Comparison of ENCODE assay signal across 19 cellular contexts in the genomic region with DNA sequence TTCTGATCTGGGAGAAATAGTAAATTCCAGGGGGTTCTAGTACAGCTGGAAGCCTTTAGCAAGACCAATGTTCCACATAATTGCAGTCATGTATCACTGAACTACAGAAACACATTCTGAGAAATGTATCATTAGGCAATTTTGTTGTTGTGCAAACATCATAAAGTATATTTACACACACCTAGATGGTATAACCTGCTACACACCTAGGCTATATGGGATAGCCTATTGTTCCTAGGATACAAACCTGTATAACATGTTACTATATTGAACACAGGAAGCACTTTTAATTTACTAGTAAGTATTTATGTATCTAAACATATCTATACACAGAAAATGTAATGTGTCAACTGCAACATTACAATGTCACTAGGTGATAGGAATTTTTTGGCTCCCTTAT.
DNase-seq lines count a peak whose midpoint lies in the region; ATAC-seq, FAIRE-seq and TF ChIP-seq lines count a peak whose summit lies in the region.
"Had no signal": no experiment of that assay in that cellular context is flagged by ENCODE, and none has a peak within 500 bp of the region (broad histone marks: within the 10 kb centered on the region; RNA-seq: fewer than 3 reads in every experiment).

No MANE protein-coding gene starts in this region.

- peak; percentile 39 for DNase-seq in NCI-H69 (lab: John Stamatoyannopoulos, UW)
- DNase-seq in epithelial cell of esophagus (ENCODE audit: low read depth): peak; percentile 5
- no peak for DNase-seq in stimulated activated effector memory CD8-positive, alpha-beta T cell treated with anti-CD3 and anti-CD28 coated beads, Interleukin-12 subunit alpha, Interleukin-12 subunit beta, amount 100 ng/mL, for 72 hours (ENCODE audit: low spot score in 2 of 2)
- no peak for DNase-seq in HTR-8/SVneo (ENCODE audit: insufficient read length, low spot score)
- no peak for DNase-seq in coronary artery (ENCODE audit: low spot score)
- DNase-seq: C1 segment of cervical spinal cord; Calu3; CD4-positive, alpha-beta memory T cell; COR-L47; DMS53; DMS79 treated with DMSO at 0.1 percent for 48 hours; GF-D8; GOT3; HFFc6 had no signal

- no peak for ATAC-seq in stimulated activated effector memory CD8-positive, alpha-beta T cell treated with anti-CD3 and anti-CD28 coated beads, Interleukin-12 subunit alpha, Interleukin-12 subunit beta, amount 100 ng/mL, for 72 hours

- TF ChIP-seq CTCF in epithelial cell of esophagus (IDR thresholded peaks at IDR 0.05; ENCODE audit: insufficient read depth, low read depth, low read length, missing control alignments): no peak
- no peak for TF ChIP-seq CTCF in nephron (IDR thresholded peaks at IDR 0.05; ENCODE audit: unreplicated experiment in 3 of 3)
- no peak for TF ChIP-seq CTCF in coronary artery (IDR thresholded peaks at IDR 0.05)

- H3K9me3 Mint-ChIP-seq in nephron: peaks cover 25% of the 10 kb centered on the region
- H3K9me3 Mint-ChIP-seq in stimulated activated effector memory CD8-positive, alpha-beta T cell treated with anti-CD3 and anti-CD28 coated beads, Interleukin-12 subunit alpha, Interleukin-12 subunit beta, amount 100 ng/mL, for 72 hours: peaks cover 37% of the 10 kb centered on the region

- peaks cover 20% of the 10 kb centered on the region for H3K4me1 Mint-ChIP-seq in nephron
- no peaks in the 10 kb centered on the region for H3K4me1 Mint-ChIP-seq in stimulated activated effector memory CD8-positive, alpha-beta T cell treated with anti-CD3 and anti-CD28 coated beads, Interleukin-12 subunit alpha, Interleukin-12 subunit beta, amount 100 ng/mL, for 72 hours
- H3K4me1 Mint-ChIP-seq: CD4-positive, alpha-beta memory T cell had no signal

- peaks cover 11% of the 10 kb centered on the region for H3K36me3 Mint-ChIP-seq in nephron (ENCODE audit: low read depth)
- no peaks in the 10 kb centered on the region for H3K36me3 Mint-ChIP-seq in stimulated activated effector memory CD8-positive, alpha-beta T cell treated with anti-CD3 and anti-CD28 coated beads, Interleukin-12 subunit alpha, Interleukin-12 subunit beta, amount 100 ng/mL, for 72 hours
- H3K36me3 Mint-ChIP-seq: CD4-positive, alpha-beta memory T cell had no signal

- H3K27ac ChIP-seq in coronary artery: no peak overlapping the region

- H3K4me3 ChIP-seq in epithelial cell of esophagus (ENCODE audit: low read length): no peak overlapping the region
- H3K4me3 ChIP-seq in coronary artery: no peak overlapping the region
- H3K4me3 ChIP-seq: HAP-1 had no signal

- no peak overlapping the region for H3K4me3 Mint-ChIP-seq in nephron
- no peak overlapping the region for H3K4me3 Mint-ChIP-seq in stimulated activated effector memory CD8-positive, alpha-beta T cell treated with anti-CD3 and anti-CD28 coated beads, Interleukin-12 subunit alpha, Interleukin-12 subunit beta, amount 100 ng/mL, for 72 hours
- H3K4me3 Mint-ChIP-seq: CD4-positive, alpha-beta memory T cell; HFFc6 had no signal

- H3K27me3 Mint-ChIP-seq in nephron (ENCODE audit: low read depth): no peaks in the 10 kb centered on the region
- H3K27me3 Mint-ChIP-seq: CD4-positive, alpha-beta memory T cell had no signal

- no peak for FAIRE-seq in HTR-8/SVneo (lab: Jason Lieb, UNC)
- FAIRE-seq: GM12891, GM18507, H54 had no signal

- peak overlapping the region in 2 of 3 experiments; percentile 79 to 90 for H3K27ac Mint-ChIP-seq in nephron
- H3K27ac Mint-ChIP-seq in stimulated activated effector memory CD8-positive, alpha-beta T cell treated with anti-CD3 and anti-CD28 coated beads, Interleukin-12 subunit alpha, Interleukin-12 subunit beta, amount 100 ng/mL, for 72 hours: no peak overlapping the region
- H3K27ac Mint-ChIP-seq: CD4-positive, alpha-beta memory T cell; HFFc6 had no signal

Comparison
In these comparisons a context has a peak if more than half of its experiments do, and no peak if none do; other contexts are left out.
1. DNase-seq: peak in NCI-H69 (single experiment) and epithelial cell of esophagus (single experiment); none in stimulated activated effector memory CD8-positive, alpha-beta T cell treated with anti-CD3 and anti-CD28 coated beads, Interleukin-12 subunit alpha, Interleukin-12 subunit beta, amount 100 ng/mL, for 72 hours (0 of 2), HTR-8/SVneo (single experiment) and coronary artery (single experiment).